ENCODE assay signal across 1 cellular context in the genomic region with DNA sequence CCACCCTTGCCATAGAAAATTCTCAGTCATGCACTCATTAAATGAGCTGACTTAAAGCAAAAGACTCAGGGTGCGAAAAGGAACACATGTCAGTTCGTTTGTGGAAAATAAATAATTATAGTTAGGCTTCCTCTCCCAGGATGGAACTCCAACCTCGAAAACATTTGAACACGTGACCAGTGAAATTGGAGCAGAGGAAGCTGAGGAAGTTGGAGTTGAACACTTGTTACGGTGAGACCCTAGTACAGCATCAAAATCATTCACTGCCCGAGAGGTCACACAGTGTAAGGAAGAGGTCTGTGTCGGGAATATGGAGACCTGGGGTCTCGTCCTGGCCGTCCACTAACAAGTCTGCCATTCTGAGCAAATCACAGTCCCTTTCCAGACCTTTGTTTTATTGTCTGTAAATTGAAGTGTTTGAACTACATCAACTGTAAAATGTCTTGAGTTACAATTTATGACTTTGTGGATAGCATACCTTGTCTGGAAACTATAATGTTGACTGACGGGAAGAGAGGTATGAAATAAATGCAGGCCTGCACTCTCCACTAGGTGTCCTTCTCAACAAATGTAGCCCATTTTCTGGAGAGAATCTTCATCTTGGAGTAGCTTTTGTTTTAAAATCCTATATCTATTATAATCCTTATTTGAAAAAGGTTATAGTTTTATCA.
TF ChIP-seq lines count a peak whose summit lies in the region.

No MANE protein-coding gene starts in this region.

TF ChIP-seq in liver, 16 proteins besides CTCF, POLR2A, EP300 and RAD21 (continued from another document):
- TF ChIP-seq EGR1 (IDR thresholded peaks at IDR 0.05; ENCODE audit: low read depth in 2 of 2) = no peak
- no peak for TF ChIP-seq TAF1 (conservative IDR thresholded peaks at IDR 0.05)
TF ChIP-seq in liver: peak in this region for 0.
